ENCODE assay signal across 20 cellular contexts in genomic region chr20:34452281-34452982, GRCh38.
DNase-seq lines count a peak whose midpoint lies in the region; ATAC-seq and TF ChIP-seq lines count a peak whose summit lies in the region.
"Had no signal": no experiment of that assay in that cellular context is flagged by ENCODE, and none has a peak within 500 bp of the region (broad histone marks: within the 10 kb centered on the region; RNA-seq: fewer than 3 reads in every experiment).

No MANE protein-coding gene starts in this region.

- H3K9ac ChIP-seq in IMR-90 (ENCODE audit: low read depth, low read length), result no peak overlapping the region

- peak overlapping the region; percentile 22 for H3K27ac Mint-ChIP-seq in activated CD8-positive, alpha-beta T cell treated with anti-CD3 and anti-CD28 coated beads, Interleukin-2, amount 10 ng/mL, durations not matched to agents 7 days and 5 days
- no peak overlapping the region for H3K27ac Mint-ChIP-seq in activated CD8-positive, alpha-beta T cell treated with anti-CD3 and anti-CD28 coated beads for 36 hours
- H3K27ac Mint-ChIP-seq: stimulated activated naive CD8-positive, alpha-beta T cell treated with anti-CD3 and anti-CD28 coated beads, Interleukin-15, Interleukin-2, amounts not matched to agents 100 ng/mL and 50 ng/mL, for 24 hours had no signal

- no peak overlapping the region for H4K8ac ChIP-seq in IMR-90 (ENCODE audit: low read depth in 2 of 2, low read length in 2 of 2)

- no peak for ATAC-seq in activated CD8-positive, alpha-beta T cell treated with anti-CD3 and anti-CD28 coated beads, Interleukin-2, amount 10 ng/mL, durations not matched to agents 7 days and 5 days
- no peak for ATAC-seq in activated CD8-positive, alpha-beta T cell treated with anti-CD3 and anti-CD28 coated beads for 36 hours
- ATAC-seq in IMR-90 (ENCODE audit: low read depth) (peak; percentile 84), aorta (ENCODE audit: low FRiP score) (no peak)
- ATAC-seq: gastroesophageal sphincter; K562; lower lobe of right lung; naive thymus-derived CD4-positive, alpha-beta T cell had no signal

- H3K4ac ChIP-seq in IMR-90 (ENCODE audit: low read depth, low read length), result no peak overlapping the region

- H2AFZ ChIP-seq in IMR-90 (replicated peaks; ENCODE audit: low read length, poor library complexity) (no peak overlapping the region), osteoblast (ENCODE audit: low read length) (no peak overlapping the region)

- H3K4me1 Mint-ChIP-seq in activated CD8-positive, alpha-beta T cell treated with anti-CD3 and anti-CD28 coated beads, Interleukin-2, amount 10 ng/mL, durations not matched to agents 7 days and 5 days (ENCODE audit: low read depth), result no peaks in the 10 kb centered on the region
- H3K4me1 Mint-ChIP-seq in activated CD8-positive, alpha-beta T cell treated with anti-CD3 and anti-CD28 coated beads for 36 hours (ENCODE audit: low read depth), result peaks cover 9% of the 10 kb centered on the region

- dilution Hi-C loops in IMR-90 (cut with HindIII; ENCODE audit: low sequenced_read_pairs, unreplicated experiment), result no loop called here

- H2AK5ac ChIP-seq in IMR-90 (ENCODE audit: low read depth, low read length), result no peak overlapping the region

- no TSS peak for BruUV-seq in IMR-90 (replicated peaks; lab: Mats Ljungman, UMichigan)

- no peak for TF ChIP-seq RAD21 in IMR-90 (IDR thresholded peaks at IDR 0.05; ENCODE audit: low read length)

- H3K4me1 ChIP-seq in IMR-90 (ENCODE audit: control insufficient read depth, insufficient read depth, low read length), result peaks cover 6% of the 10 kb centered on the region
- H3K4me1 ChIP-seq in osteoblast (ENCODE audit: insufficient read depth, low read length), result no peaks in the 10 kb centered on the region
- H3K4me1 ChIP-seq in aorta (ENCODE audit: control insufficient read depth in 1 of 2, insufficient read depth in 2 of 2, low read length in 2 of 2), result peaks cover 0 to 1% of the 10 kb centered on the region in 2 donors
- H3K4me1 ChIP-seq: breast epithelium, lower lobe of right lung, Peyer's patch had no signal

- no peak overlapping the region for H3K4me3 ChIP-seq in IMR-90 (ENCODE audit: insufficient read depth, low read depth, low read length)
- H3K4me3 ChIP-seq in osteoblast (ENCODE audit: insufficient read depth, low read length), result no peak overlapping the region
- H3K4me3 ChIP-seq in aorta (ENCODE audit: low read length in 2 of 2), result no peak overlapping the region
- H3K4me3 ChIP-seq: breast epithelium, gastroesophageal sphincter, K562, lower lobe of right lung, Peyer's patch had no signal

- in situ Hi-C loops in IMR-90 (cut with MboI; ENCODE audit: low sequenced_read_pairs), result no loop called here

- H3K4me3 Mint-ChIP-seq in activated CD8-positive, alpha-beta T cell treated with anti-CD3 and anti-CD28 coated beads, Interleukin-2, amount 10 ng/mL, durations not matched to agents 7 days and 5 days, result no peak overlapping the region
- H3K4me3 Mint-ChIP-seq in activated CD8-positive, alpha-beta T cell treated with anti-CD3 and anti-CD28 coated beads for 36 hours, result no peak overlapping the region
- H3K4me3 Mint-ChIP-seq: naive thymus-derived CD4-positive, alpha-beta T cell; stimulated activated naive CD8-positive, alpha-beta T cell treated with anti-CD3 and anti-CD28 coated beads, Interleukin-15, Interleukin-2, amounts not matched to agents 100 ng/mL and 50 ng/mL, for 24 hours had no signal

- H2BK5ac ChIP-seq in IMR-90 (ENCODE audit: low read depth, low read length, poor library complexity, severe bottlenecking), result peak overlapping the region; percentile 4

- H3K9me3 Mint-ChIP-seq in activated CD8-positive, alpha-beta T cell treated with anti-CD3 and anti-CD28 coated beads, Interleukin-2, amount 10 ng/mL, durations not matched to agents 7 days and 5 days (ENCODE audit: insufficient read depth), result no peaks in the 10 kb centered on the region
- no peaks in the 10 kb centered on the region for H3K9me3 Mint-ChIP-seq in activated CD8-positive, alpha-beta T cell treated with anti-CD3 and anti-CD28 coated beads for 36 hours
- H3K9me3 Mint-ChIP-seq: naive thymus-derived CD4-positive, alpha-beta T cell; stimulated activated naive CD8-positive, alpha-beta T cell treated with anti-CD3 and anti-CD28 coated beads, Interleukin-15, Interleukin-2, amounts not matched to agents 100 ng/mL and 50 ng/mL, for 24 hours had no signal

- H3K9me1 ChIP-seq in IMR-90 (ENCODE audit: insufficient read depth, low read length), result no peaks in the 10 kb centered on the region

- H4K20me1 ChIP-seq in IMR-90 (ENCODE audit: insufficient read depth, low read length) (peaks cover 3% of the 10 kb centered on the region; the same call in 1 of the 2 replicates), osteoblast (ENCODE audit: insufficient read depth, low read length) (peaks cover 5% of the 10 kb centered on the region)

- POLR2A ChIA-PET in activated CD8-positive, alpha-beta T cell treated with anti-CD3 and anti-CD28 coated beads, Interleukin-2, amount 10 ng/mL, durations not matched to agents 7 days and 5 days (lab: Charles Lee), result no interaction called here
- POLR2A ChIA-PET in activated CD8-positive, alpha-beta T cell treated with anti-CD3 and anti-CD28 coated beads for 36 hours (lab: Charles Lee), result no interaction called here
- POLR2A ChIA-PET in IMR-90 (lab: Charles Lee; ENCODE audit: unreplicated experiment), result no interaction called here

- H3K14ac ChIP-seq in IMR-90 (replicated peaks; ENCODE audit: low read depth, low read length), result no peak overlapping the region

- no peak overlapping the region for H2BK120ac ChIP-seq in IMR-90 (ENCODE audit: low read depth, low read length)

- no peak overlapping the region for H2BK20ac ChIP-seq in IMR-90 (ENCODE audit: low read depth, low read length)

- peaks cover 13 to 34% of the 10 kb centered on the region in 2 experiments; a peak in 3 of 4 replicates for H3K79me1 ChIP-seq in IMR-90 (ENCODE audit: low read depth in 1 of 2, low read length in 2 of 2)

- intact Hi-C loops in activated CD8-positive, alpha-beta T cell treated with anti-CD3 and anti-CD28 coated beads for 36 hours (cut with micrococcal nuclease), result no loop called here
- intact Hi-C loops in IMR-90 (cut with micrococcal nuclease), result loop anchor here (10.0 kb wide), 1 partner anchor 48 kb away; no protein-coding TSS in a partner anchor
- intact Hi-C loops in aorta (cut with DNase I), result no loop called here

- no peak overlapping the region for H3K56ac ChIP-seq in IMR-90 (ENCODE audit: extremely low read depth, insufficient read depth, low read length)

- TF ChIP-seq POLR2A in IMR-90 (IDR thresholded peaks at IDR 0.05; ENCODE audit: low read depth, low read length), result no peak

- H4K91ac ChIP-seq in IMR-90 (ENCODE audit: insufficient read depth, low read depth, low read length), result no peak overlapping the region

- no peaks in the 10 kb centered on the region for H3K27me3 ChIP-seq in IMR-90 (ENCODE audit: control insufficient read depth, insufficient read depth, low read length)
- H3K27me3 ChIP-seq in osteoblast (ENCODE audit: insufficient read depth, low read length), result no peaks in the 10 kb centered on the region
- H3K27me3 ChIP-seq in aorta (ENCODE audit: control insufficient read depth in 1 of 2, insufficient read depth in 2 of 2, low read length in 1 of 2), result no peaks in the 10 kb centered on the region
- H3K27me3 ChIP-seq: breast epithelium, gastroesophageal sphincter, Peyer's patch had no signal

- peaks cover 20% of the 10 kb centered on the region for H3K79me2 ChIP-seq in osteoblast (ENCODE audit: insufficient read depth, low read length)

- H4K5ac ChIP-seq in IMR-90 (ENCODE audit: low read depth, low read length), result no peak overlapping the region

- H3K36me3 Mint-ChIP-seq in activated CD8-positive, alpha-beta T cell treated with anti-CD3 and anti-CD28 coated beads, Interleukin-2, amount 10 ng/mL, durations not matched to agents 7 days and 5 days (ENCODE audit: low read depth), result peaks cover 39% of the 10 kb centered on the region
- peaks cover 18% of the 10 kb centered on the region for H3K36me3 Mint-ChIP-seq in activated CD8-positive, alpha-beta T cell treated with anti-CD3 and anti-CD28 coated beads for 36 hours (ENCODE audit: low read depth)

- peak overlapping the region; percentile 60; the same call in 1 of the 2 replicates for H3K4me2 ChIP-seq in IMR-90 (ENCODE audit: low read depth, low read length)
- no peak overlapping the region for H3K4me2 ChIP-seq in osteoblast (ENCODE audit: insufficient read depth, low read length)

- no peak overlapping the region for H3K23ac ChIP-seq in IMR-90 (ENCODE audit: low read depth, low read length)

- no peak overlapping the region for H2AK9ac ChIP-seq in IMR-90 (replicated peaks; ENCODE audit: low read depth, low read length, poor library complexity)

- no peaks in the 10 kb centered on the region for H3K27me3 Mint-ChIP-seq in activated CD8-positive, alpha-beta T cell treated with anti-CD3 and anti-CD28 coated beads, Interleukin-2, amount 10 ng/mL, durations not matched to agents 7 days and 5 days (ENCODE audit: low read depth)
- H3K27me3 Mint-ChIP-seq in activated CD8-positive, alpha-beta T cell treated with anti-CD3 and anti-CD28 coated beads for 36 hours, result no peaks in the 10 kb centered on the region
- H3K27me3 Mint-ChIP-seq: naive thymus-derived CD4-positive, alpha-beta T cell; stimulated activated naive CD8-positive, alpha-beta T cell treated with anti-CD3 and anti-CD28 coated beads, Interleukin-15, Interleukin-2, amounts not matched to agents 100 ng/mL and 50 ng/mL, for 24 hours had no signal

- no CpG with 5 or more reads among the region's 2 CpGs for WGBS in IMR-90 (ENCODE audit: extremely low coverage in 2 of 2, insufficient read length in 1 of 2), 2 experiments
- 68 to 72% methylated on average over 2 of the region's 2 CpGs for WGBS in aorta, 2 donors

- no peak for DNase-seq in activated CD8-positive, alpha-beta T cell treated with anti-CD3 and anti-CD28 coated beads, Interleukin-2, amount 10 ng/mL, durations not matched to agents 7 days and 5 days
- no peak for DNase-seq in activated CD8-positive, alpha-beta T cell treated with anti-CD3 and anti-CD28 coated beads for 36 hours
- peak; percentile 57 for DNase-seq in IMR-90
- no peak for DNase-seq in epithelial cell of prostate (ENCODE audit: low read depth, low spot score)
- DNase-seq in osteoblast (ENCODE audit: insufficient read length, low spot score, missing footprints), result peak; percentile 30
- DNase-seq in superior temporal gyrus (ENCODE audit: extremely low spot score), result no peak
- DNase-seq in NCI-H146 (lab: John Stamatoyannopoulos, UW), result no peak
- no peak for DNase-seq in aorta
- DNase-seq: activated naive CD4-positive, alpha-beta T cell; effector CD4-positive, alpha-beta T cell; lower lobe of right lung; naive thymus-derived CD4-positive, alpha-beta T cell; NCI-H2107; NCI-H82; Peyer's patch; WERI-Rb-1 had no signal

- TF ChIP-seq CTCF in activated CD8-positive, alpha-beta T cell treated with anti-CD3 and anti-CD28 coated beads for 36 hours (IDR thresholded peaks at IDR 0.05), result no peak
- TF ChIP-seq CTCF in IMR-90 (conservative IDR thresholded peaks at IDR 0.05; ENCODE audit: low read depth, low read length), result no peak
- no peak for TF ChIP-seq CTCF in osteoblast (IDR thresholded peaks at IDR 0.05; ENCODE audit: extremely low read depth, low read depth, low read length)

- no peak overlapping the region for H2BK15ac ChIP-seq in IMR-90 (ENCODE audit: low read depth, low read length)

- H3K27ac ChIP-seq in IMR-90 (ENCODE audit: insufficient read depth, low read length) (no peak overlapping the region; the same call in 1 of the 2 replicates), epithelial cell of prostate (peak overlapping the region; percentile 14), osteoblast (ENCODE audit: low read depth, low read length) (no peak overlapping the region), aorta (ENCODE audit: low read depth in 1 of 2, low read length in 2 of 2) (no peak overlapping the region)
- H3K27ac ChIP-seq: breast epithelium, lower lobe of right lung, Peyer's patch, WERI-Rb-1 had no signal

- no peak overlapping the region for H3K18ac ChIP-seq in IMR-90 (ENCODE audit: low read depth, low read length)

- H3K36me3 ChIP-seq in IMR-90 (ENCODE audit: control insufficient read depth, insufficient read depth, low read length) (peaks cover 22% of the 10 kb centered on the region), osteoblast (ENCODE audit: insufficient read depth, low read length) (peaks cover 71% of the 10 kb centered on the region), aorta (ENCODE audit: control insufficient read depth in 1 of 2, insufficient read depth in 2 of 2, low read length in 1 of 2) (peaks cover 0 to 3% of the 10 kb centered on the region in 2 donors)
- H3K36me3 ChIP-seq: breast epithelium had no signal

- CTCF ChIA-PET in activated CD8-positive, alpha-beta T cell treated with anti-CD3 and anti-CD28 coated beads, Interleukin-2, amount 10 ng/mL, durations not matched to agents 7 days and 5 days (lab: Charles Lee), result interaction anchor here (1.5 to 3.7 kb wide), 2 partner anchors 10 to 139 kb away, joined by 4 to 19 read pairs; no protein-coding TSS in a partner anchor
- CTCF ChIA-PET in activated CD8-positive, alpha-beta T cell treated with anti-CD3 and anti-CD28 coated beads for 36 hours (lab: Charles Lee), result interaction anchor here (1.2 to 4.9 kb wide), 3 partner anchors 10 to 140 kb away, joined by 3 to 33 read pairs (median 4); no protein-coding TSS in a partner anchor
- CTCF ChIA-PET in IMR-90 (lab: Yijun Ruan, JAX), result interaction anchor here (0.7 kb wide), 1 partner anchor 268 kb away, joined by 6 read pairs; no protein-coding TSS in a partner anchor

- H3K9me3 ChIP-seq in IMR-90 (ENCODE audit: control insufficient read depth, insufficient read depth, low read length) (no peaks in the 10 kb centered on the region), osteoblast (ENCODE audit: low read depth, low read length) (no peaks in the 10 kb centered on the region), aorta (ENCODE audit: control insufficient read depth, low read length) (no peaks in the 10 kb centered on the region)
- H3K9me3 ChIP-seq: breast epithelium, gastroesophageal sphincter, lower lobe of right lung, Peyer's patch had no signal

Comparison
In these comparisons a context has a peak if more than half of its experiments do, and no peak if none do; other contexts are left out.
1. DNase-seq: peak in IMR-90 (single experiment) and osteoblast (single experiment); none in activated CD8-positive, alpha-beta T cell treated with anti-CD3 and anti-CD28 coated beads, Interleukin-2, amount 10 ng/mL, durations not matched to agents 7 days and 5 days (single experiment), activated CD8-positive, alpha-beta T cell treated with anti-CD3 and anti-CD28 coated beads for 36 hours (single experiment), epithelial cell of prostate (single experiment), superior temporal gyrus (single experiment), NCI-H146 (single experiment) and aorta (0 of 2).